Comparison of ENCODE assay signal across 10 cellular contexts in the genomic region with DNA sequence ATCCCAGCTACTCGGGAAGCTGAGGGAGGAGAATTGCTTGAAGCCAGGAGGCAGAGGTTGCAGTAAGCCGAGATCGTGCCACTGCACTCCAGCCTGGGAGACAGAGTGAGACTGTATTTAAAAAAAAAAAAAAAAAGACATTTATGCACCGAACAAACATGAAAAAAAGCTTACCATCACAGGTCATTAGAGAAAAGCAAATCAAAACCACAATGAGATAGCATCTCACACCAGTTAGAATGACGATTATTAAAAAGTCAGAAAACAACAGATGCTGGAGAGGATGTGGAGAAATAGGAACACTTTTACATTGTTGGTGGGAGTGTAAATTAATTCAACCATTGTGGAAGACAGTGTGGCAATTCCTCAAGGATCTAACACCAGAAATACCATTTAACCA. TPM values are rescaled to one million over a fixed set of nuclear protein-coding genes. Genes with fewer than 3 reads are reported as not detected.
DNase-seq lines count a peak whose midpoint lies in the region; ATAC-seq and TF ChIP-seq lines count a peak whose summit lies in the region.
"Not testable (repeated sequence)": the region's sequence is repeated elsewhere in the genome, so short reads cannot be mapped to it uniquely, and the experiment has no call there.
"Had no signal": no experiment of that assay in that cellular context is flagged by ENCODE, and none has a peak within 500 bp of the region (broad histone marks: within the 10 kb centered on the region; RNA-seq: fewer than 3 reads in every experiment).

No MANE protein-coding gene starts in this region.

- H3K27ac Mint-ChIP-seq in CD4-positive, alpha-beta T cell, result peak overlapping the region; percentile 34
- not testable (repeated sequence) for H3K27ac Mint-ChIP-seq in T-helper 1 cell treated with Interleukin-12 subunit alpha and Interleukin-12 subunit beta and Interleukin-4 antibody, amounts not matched to agents 30 μg/mL and 1 μg/mL, for 36 hours
- H3K27ac Mint-ChIP-seq in activated CD4-positive, alpha-beta memory T cell treated with anti-CD3 and anti-CD28 coated beads, Interleukin-2, amount 10 ng/mL, durations not matched to agents 7 days and 5 days, result peak overlapping the region; percentile 66
- peak overlapping the region; percentile 60 for H3K27ac Mint-ChIP-seq in activated naive CD4-positive, alpha-beta T cell treated with anti-CD3 and anti-CD28 coated beads, Interleukin-2, amount 10 ng/mL, durations not matched to agents 7 days and 5 days
- H3K27ac Mint-ChIP-seq in effector memory CD8-positive, alpha-beta T cell, result peak overlapping the region; percentile 89 to 94
- peak overlapping the region; percentile 86 to 87 for H3K27ac Mint-ChIP-seq in natural killer cell treated with Interleukin-12 subunit alpha and Interleukin-12 subunit beta and Interleukin-15 and Interleukin-18, amount 100 ng/mL, for 72 hours

- not testable (repeated sequence) for H3K27ac ChIP-seq in CD4-positive, alpha-beta T cell (ENCODE audit: low read depth, low read length)

- DNase-seq in CD4-positive, alpha-beta T cell; activated CD4-positive, alpha-beta memory T cell treated with anti-CD3 and anti-CD28 coated beads, Interleukin-2, amount 10 ng/mL, durations not matched to agents 7 days and 5 days; activated T-cell treated with anti-CD3 and anti-CD28 coated beads, Interleukin-2, amount 50 U/mL, for 4 hours; activated naive CD4-positive, alpha-beta T cell treated with anti-CD3 and anti-CD28 coated beads, Interleukin-2, amount 10 ng/mL, durations not matched to agents 7 days and 5 days; effector memory CD8-positive, alpha-beta T cell; natural killer cell treated with Interleukin-12 subunit alpha and Interleukin-12 subunit beta and Interleukin-15 and Interleukin-18, amount 100 ng/mL, for 72 hours (ENCODE audit: low spot score): not testable (repeated sequence)

- H3K27me3 Mint-ChIP-seq in CD4-positive, alpha-beta T cell; T-helper 1 cell treated with Interleukin-12 subunit alpha and Interleukin-12 subunit beta and Interleukin-4 antibody, amounts not matched to agents 30 μg/mL and 1 μg/mL, for 36 hours (ENCODE audit: low read depth); activated CD4-positive, alpha-beta memory T cell treated with anti-CD3 and anti-CD28 coated beads, Interleukin-2, amount 10 ng/mL, durations not matched to agents 7 days and 5 days; activated T-cell treated with anti-CD3 and anti-CD28 coated beads, Interleukin-2, amount 50 U/mL, for 4 hours (ENCODE audit: low read depth); activated naive CD4-positive, alpha-beta T cell treated with anti-CD3 and anti-CD28 coated beads, Interleukin-2, amount 10 ng/mL, durations not matched to agents 7 days and 5 days; effector memory CD8-positive, alpha-beta T cell; natural killer cell treated with Interleukin-12 subunit alpha and Interleukin-12 subunit beta and Interleukin-15 and Interleukin-18, amount 100 ng/mL, for 72 hours: not testable (repeated sequence)

- ATAC-seq in CD4-positive, alpha-beta T cell (ENCODE audit: poor library complexity); activated T-cell treated with anti-CD3 and anti-CD28 coated beads, Interleukin-2, amount 50 U/mL, for 4 hours; natural killer cell treated with Interleukin-12 subunit alpha and Interleukin-12 subunit beta and Interleukin-15 and Interleukin-18, amount 100 ng/mL, for 72 hours: not testable (repeated sequence)
- peak; percentile 19 for ATAC-seq in effector memory CD8-positive, alpha-beta T cell (replicated peaks)

- POLR2A ChIA-PET in CD4-positive, alpha-beta T cell (lab: Charles Lee), result interaction anchor here (1.2 kb wide), 2 partner anchors 13 to 290 kb away, joined by 4 read pairs; no protein-coding TSS in a partner anchor
- POLR2A ChIA-PET in activated CD4-positive, alpha-beta memory T cell treated with anti-CD3 and anti-CD28 coated beads, Interleukin-2, amount 10 ng/mL, durations not matched to agents 7 days and 5 days (lab: Charles Lee), result interaction anchor here (1.9 to 8.2 kb wide), 3 partner anchors 17 to 145 kb away, joined by 5 to 108 read pairs (median 10); partner anchors contain the start of genes SLFN11 and SLFN12L

- CTCF ChIA-PET in CD4-positive, alpha-beta T cell (lab: Charles Lee), result interaction anchor here (1.8 to 2.0 kb wide), 2 partner anchors 18 to 31 kb away, joined by 4 to 7 read pairs; no protein-coding TSS in a partner anchor
- CTCF ChIA-PET in activated CD4-positive, alpha-beta memory T cell treated with anti-CD3 and anti-CD28 coated beads, Interleukin-2, amount 10 ng/mL, durations not matched to agents 7 days and 5 days (lab: Charles Lee), result interaction anchor here (0.6 to 0.7 kb wide), 2 partner anchors 14 to 25 kb away, joined by 3 to 4 read pairs; no protein-coding TSS in a partner anchor
- CTCF ChIA-PET in activated naive CD4-positive, alpha-beta T cell treated with anti-CD3 and anti-CD28 coated beads, Interleukin-2, amount 10 ng/mL, durations not matched to agents 7 days and 5 days (lab: Charles Lee), result not testable (repeated sequence)

- not testable (repeated sequence) for H3K9me3 ChIP-seq in CD4-positive, alpha-beta T cell (ENCODE audit: control insufficient read depth, low read length)

- not testable (repeated sequence) for H3K27me3 ChIP-seq in CD4-positive, alpha-beta T cell (ENCODE audit: control insufficient read depth, insufficient read depth, low read length)

- H3K4me3 Mint-ChIP-seq in CD4-positive, alpha-beta T cell, result peak overlapping the region; percentile 57
- H3K4me3 Mint-ChIP-seq in T-helper 1 cell treated with Interleukin-12 subunit alpha and Interleukin-12 subunit beta and Interleukin-4 antibody, amounts not matched to agents 30 μg/mL and 1 μg/mL, for 36 hours, result peak overlapping the region; percentile 69
- H3K4me3 Mint-ChIP-seq in activated CD4-positive, alpha-beta memory T cell treated with anti-CD3 and anti-CD28 coated beads, Interleukin-2, amount 10 ng/mL, durations not matched to agents 7 days and 5 days, result peak overlapping the region; percentile 54
- H3K4me3 Mint-ChIP-seq in activated T-cell treated with anti-CD3 and anti-CD28 coated beads, Interleukin-2, amount 50 U/mL, for 4 hours, result peak overlapping the region; percentile 67
- not testable (repeated sequence) for H3K4me3 Mint-ChIP-seq in activated naive CD4-positive, alpha-beta T cell treated with anti-CD3 and anti-CD28 coated beads, Interleukin-2, amount 10 ng/mL, durations not matched to agents 7 days and 5 days
- peak overlapping the region; percentile 79 to 86 for H3K4me3 Mint-ChIP-seq in effector memory CD8-positive, alpha-beta T cell
- peak overlapping the region; percentile 84 for H3K4me3 Mint-ChIP-seq in natural killer cell treated with Interleukin-12 subunit alpha and Interleukin-12 subunit beta and Interleukin-15 and Interleukin-18, amount 100 ng/mL, for 72 hours

- peaks cover 91% of the 10 kb centered on the region for H3K36me3 Mint-ChIP-seq in CD4-positive, alpha-beta T cell (ENCODE audit: low read depth)
- H3K36me3 Mint-ChIP-seq in T-helper 1 cell treated with Interleukin-12 subunit alpha and Interleukin-12 subunit beta and Interleukin-4 antibody, amounts not matched to agents 30 μg/mL and 1 μg/mL, for 36 hours (ENCODE audit: low read depth), result peaks cover 72% of the 10 kb centered on the region
- peaks cover 91% of the 10 kb centered on the region for H3K36me3 Mint-ChIP-seq in activated CD4-positive, alpha-beta memory T cell treated with anti-CD3 and anti-CD28 coated beads, Interleukin-2, amount 10 ng/mL, durations not matched to agents 7 days and 5 days (ENCODE audit: low read depth)
- H3K36me3 Mint-ChIP-seq in activated T-cell treated with anti-CD3 and anti-CD28 coated beads, Interleukin-2, amount 50 U/mL, for 4 hours (ENCODE audit: insufficient read depth), result peaks cover 51% of the 10 kb centered on the region
- peaks cover 86% of the 10 kb centered on the region for H3K36me3 Mint-ChIP-seq in activated naive CD4-positive, alpha-beta T cell treated with anti-CD3 and anti-CD28 coated beads, Interleukin-2, amount 10 ng/mL, durations not matched to agents 7 days and 5 days
- peaks cover 77% of the 10 kb centered on the region for H3K36me3 Mint-ChIP-seq in effector memory CD8-positive, alpha-beta T cell (ENCODE audit: insufficient read depth)
- peaks cover 32% of the 10 kb centered on the region for H3K36me3 Mint-ChIP-seq in natural killer cell treated with Interleukin-12 subunit alpha and Interleukin-12 subunit beta and Interleukin-15 and Interleukin-18, amount 100 ng/mL, for 72 hours

- peaks cover 85% of the 10 kb centered on the region for H3K4me1 Mint-ChIP-seq in CD4-positive, alpha-beta T cell (ENCODE audit: low read depth)
- peaks cover 67% of the 10 kb centered on the region for H3K4me1 Mint-ChIP-seq in T-helper 1 cell treated with Interleukin-12 subunit alpha and Interleukin-12 subunit beta and Interleukin-4 antibody, amounts not matched to agents 30 μg/mL and 1 μg/mL, for 36 hours (ENCODE audit: low read depth)
- peaks cover 90% of the 10 kb centered on the region for H3K4me1 Mint-ChIP-seq in activated CD4-positive, alpha-beta memory T cell treated with anti-CD3 and anti-CD28 coated beads, Interleukin-2, amount 10 ng/mL, durations not matched to agents 7 days and 5 days
- H3K4me1 Mint-ChIP-seq in activated T-cell treated with anti-CD3 and anti-CD28 coated beads, Interleukin-2, amount 50 U/mL, for 4 hours (ENCODE audit: low read depth), result peaks cover 92% of the 10 kb centered on the region
- peaks cover 94% of the 10 kb centered on the region for H3K4me1 Mint-ChIP-seq in activated naive CD4-positive, alpha-beta T cell treated with anti-CD3 and anti-CD28 coated beads, Interleukin-2, amount 10 ng/mL, durations not matched to agents 7 days and 5 days
- peaks cover 71 to 88% of the 10 kb centered on the region in 2 donors for H3K4me1 Mint-ChIP-seq in effector memory CD8-positive, alpha-beta T cell (ENCODE audit: low read depth in 2 of 2)
- H3K4me1 Mint-ChIP-seq in natural killer cell treated with Interleukin-12 subunit alpha and Interleukin-12 subunit beta and Interleukin-15 and Interleukin-18, amount 100 ng/mL, for 72 hours (ENCODE audit: low read depth in 2 of 2), result peaks cover 77 to 91% of the 10 kb centered on the region in 2 donors

- intact Hi-C loops in CD4-positive, alpha-beta T cell (cut with DNase I, micrococcal nuclease), result not testable (repeated sequence)

- TF ChIP-seq CTCF in CD4-positive, alpha-beta T cell (IDR thresholded peaks at IDR 0.05), result not testable (repeated sequence)

- H3K9me3 Mint-ChIP-seq in CD4-positive, alpha-beta T cell; T-helper 1 cell treated with Interleukin-12 subunit alpha and Interleukin-12 subunit beta and Interleukin-4 antibody, amounts not matched to agents 30 μg/mL and 1 μg/mL, for 36 hours; activated CD4-positive, alpha-beta memory T cell treated with anti-CD3 and anti-CD28 coated beads, Interleukin-2, amount 10 ng/mL, durations not matched to agents 7 days and 5 days; activated T-cell treated with anti-CD3 and anti-CD28 coated beads, Interleukin-2, amount 50 U/mL, for 4 hours; activated naive CD4-positive, alpha-beta T cell treated with anti-CD3 and anti-CD28 coated beads, Interleukin-2, amount 10 ng/mL, durations not matched to agents 7 days and 5 days; effector memory CD8-positive, alpha-beta T cell; natural killer cell treated with Interleukin-12 subunit alpha and Interleukin-12 subunit beta and Interleukin-15 and Interleukin-18, amount 100 ng/mL, for 72 hours: not testable (repeated sequence)

RNA-seq across cellular contexts. Expression of gene SLFN12L, which starts 19.0 kb away (rescaled TPM):
- 10 to 100 TPM; 23.4 to 24.3 TPM for total RNA-seq in CD4-positive, alpha-beta T cell
- total RNA-seq in activated CD4-positive, alpha-beta memory T cell treated with anti-CD3 and anti-CD28 coated beads, Interleukin-2, amount 10 ng/mL, durations not matched to agents 7 days and 5 days, result 100 to 1,000 TPM; 103 to 110 TPM
- total RNA-seq in activated T-cell treated with anti-CD3 and anti-CD28 coated beads, Interleukin-2, amount 50 U/mL, for 4 hours, result 10 to 100 TPM in 1 of 3 donors, 1 to 10 TPM in 2; 9.0 to 15.1 (median 9.1) TPM
- total RNA-seq in natural killer cell treated with Interleukin-12 subunit alpha and Interleukin-12 subunit beta and Interleukin-15 and Interleukin-18, amount 100 ng/mL, for 72 hours, result 10 to 100 TPM; 40.2 to 83.7 TPM
- total RNA-seq: Caco-2, GM23338, H7 had no signal

RNA-seq across cellular contexts. Expression of gene SLFN14, which starts 42.2 kb away (rescaled TPM):
- not detected for total RNA-seq in CD4-positive, alpha-beta T cell
- total RNA-seq in activated CD4-positive, alpha-beta memory T cell treated with anti-CD3 and anti-CD28 coated beads, Interleukin-2, amount 10 ng/mL, durations not matched to agents 7 days and 5 days, result not detected
- total RNA-seq in activated T-cell treated with anti-CD3 and anti-CD28 coated beads, Interleukin-2, amount 50 U/mL, for 4 hours, result not detected
- not detected for total RNA-seq in natural killer cell treated with Interleukin-12 subunit alpha and Interleukin-12 subunit beta and Interleukin-15 and Interleukin-18, amount 100 ng/mL, for 72 hours
- total RNA-seq: Caco-2, H7 had no signal

RNA-seq across cellular contexts. Expression of gene PEX12, which starts 59.9 kb away (rescaled TPM):
- total RNA-seq in CD4-positive, alpha-beta T cell, result 1 to 10 TPM; 3.0 to 3.2 TPM
- 1 to 10 TPM; 3.8 to 4.5 TPM for total RNA-seq in activated CD4-positive, alpha-beta memory T cell treated with anti-CD3 and anti-CD28 coated beads, Interleukin-2, amount 10 ng/mL, durations not matched to agents 7 days and 5 days
- total RNA-seq in activated T-cell treated with anti-CD3 and anti-CD28 coated beads, Interleukin-2, amount 50 U/mL, for 4 hours, result 1 to 10 TPM; 6.6 to 9.6 (median 9.0) TPM
- total RNA-seq in natural killer cell treated with Interleukin-12 subunit alpha and Interleukin-12 subunit beta and Interleukin-15 and Interleukin-18, amount 100 ng/mL, for 72 hours, result 1 to 10 TPM; 3.5 to 4.5 TPM
